27 cellular contexts compared by ENCODE assay signal in the genomic region with DNA sequence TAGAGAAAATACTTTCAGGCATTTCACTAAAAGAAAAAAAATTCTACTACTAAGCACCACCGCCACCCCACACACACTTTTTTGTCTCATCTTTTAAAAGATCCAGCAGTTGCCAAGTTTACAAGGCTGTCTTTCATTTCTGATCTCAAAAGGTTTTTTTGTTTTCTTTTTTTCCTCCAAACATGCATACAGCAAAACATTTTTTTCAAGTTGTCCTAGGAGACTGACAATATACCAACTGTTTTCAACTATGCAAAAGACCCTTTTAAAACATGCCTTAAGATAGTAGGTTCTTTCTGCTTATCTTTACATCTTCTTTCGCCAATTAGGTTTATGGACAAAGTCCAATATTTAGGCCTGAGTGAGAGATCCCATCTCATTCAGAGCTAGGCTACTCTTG.
"Had no signal": no experiment of that assay in that cellular context is flagged by ENCODE, and none has a peak within 500 bp of the region (broad histone marks: within the 10 kb centered on the region; RNA-seq: fewer than 3 reads in every experiment).

No MANE protein-coding gene starts in this region.

- H3K27ac Mint-ChIP-seq: memory B cell; naive thymus-derived CD4-positive, alpha-beta T cell; natural killer cell treated with Interleukin-12 subunit alpha and Interleukin-12 subunit beta and Interleukin-15 and Interleukin-18, amount 100 ng/mL, for 72 hours; stimulated activated effector memory CD8-positive, alpha-beta T cell treated with anti-CD3 and anti-CD28 coated beads, Interleukin-12 subunit alpha, Interleukin-12 subunit beta, amount 100 ng/mL, for 72 hours; stimulated activated naive CD8-positive, alpha-beta T cell treated with anti-CD3 and anti-CD28 coated beads, Interleukin-15, Interleukin-2, amounts not matched to agents 100 ng/mL and 50 ng/mL, for 24 hours had no signal

- H3K4me2 ChIP-seq: hepatocyte had no signal

- H3K36me3 Mint-ChIP-seq: memory B cell; naive thymus-derived CD4-positive, alpha-beta T cell; natural killer cell treated with Interleukin-12 subunit alpha and Interleukin-12 subunit beta and Interleukin-15 and Interleukin-18, amount 100 ng/mL, for 72 hours; stimulated activated effector memory CD8-positive, alpha-beta T cell treated with anti-CD3 and anti-CD28 coated beads, Interleukin-12 subunit alpha, Interleukin-12 subunit beta, amount 100 ng/mL, for 72 hours had no signal

- H3K27me3 ChIP-seq: hepatocyte, ovary, spleen, suprapubic skin, tibial artery, upper lobe of right lung had no signal

- H3K27me3 Mint-ChIP-seq: stimulated activated naive CD8-positive, alpha-beta T cell treated with anti-CD3 and anti-CD28 coated beads, Interleukin-15, Interleukin-2, amounts not matched to agents 100 ng/mL and 50 ng/mL, for 24 hours had no signal

- H3K9me3 Mint-ChIP-seq: memory B cell; natural killer cell treated with Interleukin-12 subunit alpha and Interleukin-12 subunit beta and Interleukin-15 and Interleukin-18, amount 100 ng/mL, for 72 hours; stimulated activated effector memory CD8-positive, alpha-beta T cell treated with anti-CD3 and anti-CD28 coated beads, Interleukin-12 subunit alpha, Interleukin-12 subunit beta, amount 100 ng/mL, for 72 hours; stimulated activated naive CD8-positive, alpha-beta T cell treated with anti-CD3 and anti-CD28 coated beads, Interleukin-15, Interleukin-2, amounts not matched to agents 100 ng/mL and 50 ng/mL, for 24 hours had no signal

- H3K27ac ChIP-seq: hepatocyte, left ventricle myocardium inferior, ovary, prostate gland, skin epidermis, spleen, suprapubic skin, thoracic aorta, tibial artery, upper lobe of right lung had no signal

- H3K9me3 ChIP-seq: left ventricle myocardium inferior, mucosa of descending colon, ovary, prostate gland, spleen, suprapubic skin, thoracic aorta, tibial artery, upper lobe of right lung had no signal

- H3K4me3 ChIP-seq: hepatocyte, left ventricle myocardium inferior, lung, mucosa of descending colon, ovary, prostate gland, skin epidermis, spleen, suprapubic skin, thoracic aorta, tibial artery, upper lobe of right lung had no signal

- H3K36me3 ChIP-seq: left ventricle myocardium inferior, ovary, prostate gland, spleen, suprapubic skin, thoracic aorta, tibial artery, upper lobe of right lung had no signal

- ATAC-seq: mucosa of descending colon; naive thymus-derived CD4-positive, alpha-beta T cell; natural killer cell treated with Interleukin-12 subunit alpha and Interleukin-12 subunit beta and Interleukin-15 and Interleukin-18, amount 100 ng/mL, for 72 hours; right cardiac atrium; sciatic nerve; stimulated activated effector memory CD8-positive, alpha-beta T cell treated with anti-CD3 and anti-CD28 coated beads, Interleukin-12 subunit alpha, Interleukin-12 subunit beta, amount 100 ng/mL, for 72 hours; upper lobe of right lung had no signal

- H3K4me3 Mint-ChIP-seq: memory B cell; naive thymus-derived CD4-positive, alpha-beta T cell; natural killer cell treated with Interleukin-12 subunit alpha and Interleukin-12 subunit beta and Interleukin-15 and Interleukin-18, amount 100 ng/mL, for 72 hours; stimulated activated effector memory CD8-positive, alpha-beta T cell treated with anti-CD3 and anti-CD28 coated beads, Interleukin-12 subunit alpha, Interleukin-12 subunit beta, amount 100 ng/mL, for 72 hours; stimulated activated naive CD8-positive, alpha-beta T cell treated with anti-CD3 and anti-CD28 coated beads, Interleukin-15, Interleukin-2, amounts not matched to agents 100 ng/mL and 50 ng/mL, for 24 hours had no signal

- DNase-seq: islet precursor cell; left ventricle myocardium inferior; midbrain; mucosa of descending colon; naive thymus-derived CD4-positive, alpha-beta T cell; ovary; posterior cingulate gyrus; retina; right cardiac atrium; spleen; stimulated activated CD4-positive, alpha-beta T cell treated with anti-CD3 and anti-CD28 coated beads, Interleukin-4, amount 100 ng/mL, for 24 hours; stimulated activated naive CD4-positive, alpha-beta T cell; tibial artery; trophoblast cell; upper lobe of right lung had no signal

- H2AFZ ChIP-seq: hepatocyte had no signal

- H3K4me1 Mint-ChIP-seq: memory B cell; naive thymus-derived CD4-positive, alpha-beta T cell; stimulated activated effector memory CD8-positive, alpha-beta T cell treated with anti-CD3 and anti-CD28 coated beads, Interleukin-12 subunit alpha, Interleukin-12 subunit beta, amount 100 ng/mL, for 72 hours had no signal

- H3K79me2 ChIP-seq: hepatocyte had no signal

- FAIRE-seq: urothelium cell line had no signal

- H3K4me1 ChIP-seq: left ventricle myocardium inferior, prostate gland, spleen, suprapubic skin, tibial artery, upper lobe of right lung had no signal
